ENCODE assay signal across 22 cellular contexts in genomic region chr7:43444711-43445578, GRCh38.
"Had no signal": no experiment of that assay in that cellular context is flagged by ENCODE, and none has a peak within 500 bp of the region (broad histone marks: within the 10 kb centered on the region; RNA-seq: fewer than 3 reads in every experiment).

No MANE protein-coding gene starts in this region.

- H3K36me3 ChIP-seq: adrenal gland, brain microvascular endothelial cell, neural progenitor cell, suprapubic skin, tibial artery had no signal

- DNase-seq: activated CD4-positive, alpha-beta T cell treated with anti-CD3 and anti-CD28 coated beads for 36 hours; activated CD4-positive, CD25-positive, alpha-beta regulatory T cell; activated CD8-positive, alpha-beta memory T cell treated with anti-CD3 and anti-CD28 coated beads, Interleukin-2, amount 10 ng/mL, durations not matched to agents 7 days and 5 days; activated CD8-positive, alpha-beta T cell treated with anti-CD3 and anti-CD28 coated beads, Interleukin-2, amount 10 ng/mL, durations not matched to agents 7 days and 5 days; activated T-cell treated with anti-CD3 and anti-CD28 coated beads, Interleukin-2, amount 50 U/mL, for 48 hours; adrenal gland; brain microvascular endothelial cell; endodermal cell; mammary epithelial cell; midbrain; naive thymus-derived CD4-positive, alpha-beta T cell; stimulated activated CD4-positive, alpha-beta T cell treated with anti-CD3 and anti-CD28 coated beads, Interleukin-12 subunit alpha, Interleukin-12 subunit beta, amount 100 ng/mL, for 4 hours; stimulated activated CD4-positive, alpha-beta T cell treated with anti-CD3 and anti-CD28 coated beads, Interleukin-4, amount 100 ng/mL, for 1 hour; T-cell; tibial artery had no signal

- H3K27ac ChIP-seq: adrenal gland, brain microvascular endothelial cell, neural progenitor cell, skin epidermis, suprapubic skin, tibial artery had no signal

- H3K27me3 ChIP-seq: adrenal gland, brain microvascular endothelial cell, neural progenitor cell had no signal

- H3K4me1 Mint-ChIP-seq: activated CD4-positive, alpha-beta T cell treated with anti-CD3 and anti-CD28 coated beads for 36 hours; activated CD8-positive, alpha-beta memory T cell treated with anti-CD3 and anti-CD28 coated beads, Interleukin-2, amount 10 ng/mL, durations not matched to agents 7 days and 5 days; T-cell had no signal

- H3K4me1 ChIP-seq: adrenal gland, suprapubic skin, tibial artery had no signal

- ATAC-seq: activated CD4-positive, alpha-beta T cell treated with anti-CD3 and anti-CD28 coated beads for 36 hours; activated CD8-positive, alpha-beta memory T cell treated with anti-CD3 and anti-CD28 coated beads, Interleukin-2, amount 10 ng/mL, durations not matched to agents 7 days and 5 days; activated CD8-positive, alpha-beta T cell treated with anti-CD3 and anti-CD28 coated beads, Interleukin-2, amount 10 ng/mL, durations not matched to agents 7 days and 5 days; activated naive CD4-positive, alpha-beta T cell treated with anti-CD3 and anti-CD28 coated beads, Interleukin-2, amount 50 U/mL, for 72 hours; naive thymus-derived CD4-positive, alpha-beta T cell; sciatic nerve; T-cell had no signal

- H3K4me3 Mint-ChIP-seq: activated CD4-positive, alpha-beta T cell treated with anti-CD3 and anti-CD28 coated beads for 36 hours; activated CD8-positive, alpha-beta memory T cell treated with anti-CD3 and anti-CD28 coated beads, Interleukin-2, amount 10 ng/mL, durations not matched to agents 7 days and 5 days; activated CD8-positive, alpha-beta T cell treated with anti-CD3 and anti-CD28 coated beads, Interleukin-2, amount 10 ng/mL, durations not matched to agents 7 days and 5 days; endodermal cell; naive thymus-derived CD4-positive, alpha-beta T cell; neural progenitor cell; T-cell; T-helper 2 cell treated with Interferon-gamma antibody and Interleukin-4, amounts not matched to agents 5 μg/mL and 100 μg/mL, for 36 hours had no signal

- H3K27ac Mint-ChIP-seq: activated CD4-positive, alpha-beta T cell treated with anti-CD3 and anti-CD28 coated beads for 36 hours; activated CD8-positive, alpha-beta memory T cell treated with anti-CD3 and anti-CD28 coated beads, Interleukin-2, amount 10 ng/mL, durations not matched to agents 7 days and 5 days; activated CD8-positive, alpha-beta T cell treated with anti-CD3 and anti-CD28 coated beads, Interleukin-2, amount 10 ng/mL, durations not matched to agents 7 days and 5 days; activated naive CD4-positive, alpha-beta T cell treated with anti-CD3 and anti-CD28 coated beads, Interleukin-2, amount 50 U/mL, for 72 hours; activated T-helper 2 cell treated with anti-CD3 and anti-CD28 coated beads, Interferon-gamma antibody, Interleukin-2, Interleukin-4, amounts not matched to agents 10 μg/mL and 5 μg/mL and 100 μg/mL, durations not matched to agents 14 hours and 24 hours and 36 hours; endodermal cell; naive thymus-derived CD4-positive, alpha-beta T cell; neural progenitor cell; T-cell; T-helper 2 cell treated with Interferon-gamma antibody and Interleukin-4, amounts not matched to agents 5 μg/mL and 100 μg/mL, for 36 hours had no signal

- H3K9me3 ChIP-seq: adrenal gland, suprapubic skin, tibial artery had no signal

- H3K9me3 Mint-ChIP-seq: activated naive CD4-positive, alpha-beta T cell treated with anti-CD3 and anti-CD28 coated beads, Interleukin-2, amount 50 U/mL, for 72 hours; activated T-helper 2 cell treated with anti-CD3 and anti-CD28 coated beads, Interferon-gamma antibody, Interleukin-2, Interleukin-4, amounts not matched to agents 10 μg/mL and 5 μg/mL and 100 μg/mL, durations not matched to agents 14 hours and 24 hours and 36 hours; endodermal cell; naive thymus-derived CD4-positive, alpha-beta T cell; T-cell; T-helper 2 cell treated with Interferon-gamma antibody and Interleukin-4, amounts not matched to agents 5 μg/mL and 100 μg/mL, for 36 hours had no signal

- H3K4me3 ChIP-seq: adrenal gland, neural progenitor cell, skin epidermis, suprapubic skin, tibial artery had no signal
